Comparison of ENCODE assay signal across 12 cellular contexts in genomic region chr7:74789200-74789736, GRCh38. TPM values are rescaled to one million over a fixed set of nuclear protein-coding genes. Genes with fewer than 3 reads are reported as not detected.
DNase-seq lines count a peak whose midpoint lies in the region; ATAC-seq and TF ChIP-seq lines count a peak whose summit lies in the region.
"Not testable (repeated sequence)": the region's sequence is repeated elsewhere in the genome, so short reads cannot be mapped to it uniquely, and the experiment has no call there.
"Had no signal": no experiment of that assay in that cellular context is flagged by ENCODE, and none has a peak within 500 bp of the region (broad histone marks: within the 10 kb centered on the region; RNA-seq: fewer than 3 reads in every experiment).

No MANE protein-coding gene starts in this region.

- not testable (repeated sequence) for TF ChIP-seq POLR2A in GM18505 (IDR thresholded peaks at IDR 0.05; ENCODE audit: borderline replicate concordance, extremely low read depth, insufficient read depth, insufficient read length); right lobe of liver (IDR thresholded peaks at IDR 0.05)

- H3K9me3 ChIP-seq in PC-9 (ENCODE audit: insufficient read depth, low read depth); right lobe of liver; psoas muscle; aorta (ENCODE audit: control insufficient read depth, low read length): not testable (repeated sequence)

- not testable (repeated sequence) for H3K27me3 ChIP-seq in PC-9 (ENCODE audit: insufficient read depth, low read depth); right lobe of liver; psoas muscle (ENCODE audit: insufficient read depth in 3 of 3, low read length in 2 of 3); aorta (ENCODE audit: control insufficient read depth in 1 of 2, insufficient read depth in 2 of 2, low read length in 1 of 2)

- intact Hi-C loops in PC-9 (cut with micrococcal nuclease; ENCODE audit: unreplicated experiment); Right ventricle myocardium superior (cut with DNase I); right lobe of liver (cut with DNase I); psoas muscle (cut with DNase I); aorta (cut with DNase I): not testable (repeated sequence)

- ATAC-seq in GM18505 (IDR thresholded peaks at IDR 0.05; ENCODE audit: unreplicated experiment) (peak; percentile 4), GM21515 (IDR thresholded peaks at IDR 0.05; ENCODE audit: unreplicated experiment) (peak; percentile 1), HG03095 (IDR thresholded peaks at IDR 0.05; ENCODE audit: unreplicated experiment) (peak; percentile 1), Right ventricle myocardium superior (ENCODE audit: poor library complexity) (peak; percentile 21), right lobe of liver (peak; percentile 1 to 32 (median 24)), psoas muscle (peak; percentile 57 to 71 (median 65)), aorta (ENCODE audit: low FRiP score) (peak; percentile 36)

- H3K4me1 ChIP-seq in PC-9 (replicated peaks; ENCODE audit: insufficient read depth); right lobe of liver; psoas muscle; aorta (ENCODE audit: control insufficient read depth in 1 of 2, insufficient read depth in 2 of 2, low read length in 2 of 2): not testable (repeated sequence)

- DNase-seq in PC-9, Right ventricle myocardium superior, right lobe of liver, psoas muscle, aorta: not testable (repeated sequence)

- POLR2A ChIA-PET in PC-9 (lab: Charles Lee; ENCODE audit: unreplicated experiment) = not testable (repeated sequence)

- H2AFZ ChIP-seq in PC-9 = not testable (repeated sequence)

- TSS peak; percentile 94 for BruUV-seq in PC-9 (replicated peaks; lab: Mats Ljungman, UMichigan)

- TF ChIP-seq CTCF in PC-9 (conservative IDR thresholded peaks at IDR 0.05); right lobe of liver (IDR thresholded peaks at IDR 0.05); psoas muscle (IDR thresholded peaks at IDR 0.05): not testable (repeated sequence)

- no CpG with 5 or more reads among the region's 24 CpGs for WGBS in right lobe of liver (ENCODE audit: insufficient coverage, low coverage, low lambda C conversion rate, missing lambda C conversion rate)
- 0 to 6% (median 2%) methylated on average over 3 of the region's 24 CpGs for WGBS in psoas muscle, 3 donors
- 12 to 15% methylated on average over 3 of the region's 24 CpGs for WGBS in aorta, 2 donors

- not testable (repeated sequence) for H3K9me2 ChIP-seq in PC-9 (ENCODE audit: insufficient read depth)

- CTCF ChIA-PET in PC-9 (lab: Charles Lee) = not testable (repeated sequence)

- H4K20me1 ChIP-seq in PC-9 (ENCODE audit: insufficient read depth) = not testable (repeated sequence)

- not testable (repeated sequence) for H3K4me2 ChIP-seq in PC-9

- not testable (repeated sequence) for H3F3A ChIP-seq in PC-9 (ENCODE audit: insufficient read depth, low read depth)

- H3K4me3 ChIP-seq in PC-9; right lobe of liver; psoas muscle; aorta (ENCODE audit: low read length in 2 of 2): not testable (repeated sequence)

- H3K36me3 ChIP-seq in PC-9 (ENCODE audit: low read depth); right lobe of liver; psoas muscle (ENCODE audit: insufficient read depth in 1 of 2, low read depth in 1 of 2); aorta (ENCODE audit: control insufficient read depth in 1 of 2, insufficient read depth in 2 of 2, low read length in 1 of 2): not testable (repeated sequence)

- H3K79me2 ChIP-seq in PC-9 (ENCODE audit: low read depth) = not testable (repeated sequence)

- H3K27ac ChIP-seq in PC-9; right lobe of liver; psoas muscle; aorta (ENCODE audit: low read depth in 1 of 2, low read length in 2 of 2): not testable (repeated sequence)

RNA-seq across cellular contexts. Expression of gene NCF1, which starts 15.5 kb away (rescaled TPM):
- total RNA-seq in PC-9 (2021) (0.38 and 0.41 TPM in 2 replicates), Right ventricle myocardium superior (6.0 TPM), right lobe of liver (1 to 10 TPM in 3 of 6 experiments, under 1 TPM in 3; 0.37 to 6.0 (median 1.0) TPM), psoas muscle (1 to 10 TPM in 3 of 4 donors, under 1 TPM in 1; 0.50 to 2.1 (median 1.7) TPM), aorta (10 to 100 TPM in 1 of 2 donors, 1 to 10 TPM in 1; 7.0 to 16.4 TPM)
- polyA plus RNA-seq in psoas muscle (under 1 TPM; 0.35 to 0.51 (median 0.36) TPM), aorta (1 to 10 TPM in 1 of 2 donors, under 1 TPM in 1; 0.87 to 4.4 TPM)
- total RNA-seq: A172, HT1080, LHCN-M2 had no signal
- polyA plus RNA-seq: SK-N-SH had no signal

Comparison
In these comparisons a context has a peak if more than half of its experiments do, and no peak if none do; other contexts are left out.
1. ATAC-seq: peak in every context shown above with its lines; median percentile 65 in psoas muscle; 36 in aorta; 24 in right lobe of liver; 21 in Right ventricle myocardium superior; 4 in GM18505; 1 in GM21515; 1 in HG03095.